Comparison of ENCODE assay signal across 1 cellular context in the genomic region with DNA sequence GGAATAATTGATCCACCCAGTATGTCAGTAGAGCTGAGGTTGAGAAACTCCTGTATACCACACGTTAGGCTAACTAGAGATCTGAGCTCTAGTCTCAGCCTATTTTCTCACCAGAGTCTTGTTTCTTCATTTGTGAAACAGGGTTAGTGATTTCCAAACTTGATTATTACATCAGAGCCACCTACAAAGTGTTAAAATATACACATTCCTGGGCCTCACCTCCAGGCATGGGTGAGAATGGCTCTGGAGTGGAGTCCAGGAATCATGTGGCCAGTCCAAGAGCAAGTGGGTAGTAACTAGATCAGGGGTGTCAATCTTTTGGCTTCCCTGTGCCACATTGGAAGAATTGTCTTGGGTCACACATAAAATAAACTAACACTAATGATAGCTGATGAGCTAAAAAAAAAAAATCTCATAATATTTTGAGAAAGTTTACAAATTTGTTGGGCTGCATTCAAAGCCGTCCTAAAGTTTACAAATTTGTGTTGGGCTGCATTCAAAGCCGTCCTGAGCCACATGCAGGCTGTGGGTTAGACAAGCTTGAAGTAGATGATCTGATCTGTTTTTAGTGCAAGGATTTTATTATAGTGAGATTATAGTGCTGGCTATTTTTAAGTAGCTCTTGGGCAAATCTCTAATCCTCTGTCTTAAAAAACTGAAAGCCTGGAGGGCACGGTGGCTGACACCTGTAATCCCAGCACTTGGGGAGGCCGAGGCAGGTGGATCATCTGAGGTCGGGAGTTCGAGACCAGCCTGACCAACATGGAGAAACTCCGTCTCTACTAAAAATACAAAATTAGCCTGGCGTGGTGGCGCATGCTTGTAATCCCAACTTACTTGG.
A peak's percentile ranks its signal among the peaks of the same experiment; 100 is the strongest.
TF ChIP-seq lines count a peak whose summit lies in the region.

No MANE protein-coding gene starts in this region.

TF ChIP-seq in HepG2, 621 proteins besides CTCF, POLR2A, EP300 and RAD21 (continued from another document and continues in another):
- TF ChIP-seq, protein P1, sequence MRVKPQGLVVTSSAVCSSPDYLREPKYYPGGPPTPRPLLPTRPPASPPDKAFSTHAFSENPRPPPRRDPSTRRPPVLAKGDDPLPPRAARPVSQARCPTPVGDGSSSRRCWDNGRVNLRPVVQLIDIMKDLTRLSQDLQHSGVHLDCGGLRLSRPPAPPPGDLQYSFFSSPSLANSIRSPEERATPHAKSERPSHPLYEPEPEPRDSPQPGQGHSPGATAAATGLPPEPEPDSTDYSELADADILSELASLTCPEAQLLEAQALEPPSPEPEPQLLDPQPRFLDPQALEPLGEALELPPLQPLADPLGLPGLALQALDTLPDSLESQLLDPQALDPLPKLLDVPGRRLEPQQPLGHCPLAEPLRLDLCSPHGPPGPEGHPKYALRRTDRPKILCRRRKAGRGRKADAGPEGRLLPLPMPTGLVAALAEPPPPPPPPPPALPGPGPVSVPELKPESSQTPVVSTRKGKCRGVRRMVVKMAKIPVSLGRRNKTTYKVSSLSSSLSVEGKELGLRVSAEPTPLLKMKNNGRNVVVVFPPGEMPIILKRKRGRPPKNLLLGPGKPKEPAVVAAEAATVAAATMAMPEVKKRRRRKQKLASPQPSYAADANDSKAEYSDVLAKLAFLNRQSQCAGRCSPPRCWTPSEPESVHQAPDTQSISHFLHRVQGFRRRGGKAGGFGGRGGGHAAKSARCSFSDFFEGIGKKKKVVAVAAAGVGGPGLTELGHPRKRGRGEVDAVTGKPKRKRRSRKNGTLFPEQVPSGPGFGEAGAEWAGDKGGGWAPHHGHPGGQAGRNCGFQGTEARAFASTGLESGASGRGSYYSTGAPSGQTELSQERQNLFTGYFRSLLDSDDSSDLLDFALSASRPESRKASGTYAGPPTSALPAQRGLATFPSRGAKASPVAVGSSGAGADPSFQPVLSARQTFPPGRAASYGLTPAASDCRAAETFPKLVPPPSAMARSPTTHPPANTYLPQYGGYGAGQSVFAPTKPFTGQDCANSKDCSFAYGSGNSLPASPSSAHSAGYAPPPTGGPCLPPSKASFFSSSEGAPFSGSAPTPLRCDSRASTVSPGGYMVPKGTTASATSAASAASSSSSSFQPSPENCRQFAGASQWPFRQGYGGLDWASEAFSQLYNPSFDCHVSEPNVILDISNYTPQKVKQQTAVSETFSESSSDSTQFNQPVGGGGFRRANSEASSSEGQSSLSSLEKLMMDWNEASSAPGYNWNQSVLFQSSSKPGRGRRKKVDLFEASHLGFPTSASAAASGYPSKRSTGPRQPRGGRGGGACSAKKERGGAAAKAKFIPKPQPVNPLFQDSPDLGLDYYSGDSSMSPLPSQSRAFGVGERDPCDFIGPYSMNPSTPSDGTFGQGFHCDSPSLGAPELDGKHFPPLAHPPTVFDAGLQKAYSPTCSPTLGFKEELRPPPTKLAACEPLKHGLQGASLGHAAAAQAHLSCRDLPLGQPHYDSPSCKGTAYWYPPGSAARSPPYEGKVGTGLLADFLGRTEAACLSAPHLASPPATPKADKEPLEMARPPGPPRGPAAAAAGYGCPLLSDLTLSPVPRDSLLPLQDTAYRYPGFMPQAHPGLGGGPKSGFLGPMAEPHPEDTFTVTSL (CRISPR knock-in tag; IDR thresholded peaks at IDR 0.05; ENCODE audit: borderline replicate concordance), result no peak
- TF ChIP-seq ZNF207 (IDR thresholded peaks at IDR 0.05; ENCODE audit: borderline replicate concordance) (no peak), KAT2B (IDR thresholded peaks at IDR 0.05; ENCODE audit: borderline replicate concordance, low read depth, low read length) (no peak), ATF3 (CRISPR knock-in tag; IDR thresholded peaks at IDR 0.05) (no peak), USF2 (IDR thresholded peaks at IDR 0.05; ENCODE audit: low read depth, low read length) (no peak), USF2 (CRISPR knock-in tag; IDR thresholded peaks at IDR 0.05; ENCODE audit: borderline replicate concordance) (0 out of 2 replicates have a peak, but pooled peaks have one; percentile 19), ZNF570 (CRISPR knock-in tag; IDR thresholded peaks at IDR 0.05; ENCODE audit: borderline replicate concordance) (no peak), POLR2AphosphoS2 (IDR thresholded peaks at IDR 0.05; ENCODE audit: low read depth, low read length) (no peak), ZNF839 (CRISPR knock-in tag; IDR thresholded peaks at IDR 0.05; ENCODE audit: borderline replicate concordance) (no peak), ZNF20 (CRISPR knock-in tag; IDR thresholded peaks at IDR 0.05) (no peak), REPIN1 (CRISPR knock-in tag; IDR thresholded peaks at IDR 0.05; ENCODE audit: borderline replicate concordance, low read depth) (no peak), ZNF101 (CRISPR knock-in tag; IDR thresholded peaks at IDR 0.05; ENCODE audit: borderline replicate concordance, low read depth) (no peak), ZNF274 (CRISPR knock-in tag; IDR thresholded peaks at IDR 0.05) (no peak), PLSCR1 (CRISPR knock-in tag; IDR thresholded peaks at IDR 0.05; ENCODE audit: borderline replicate concordance) (no peak), SMARCC2 (IDR thresholded peaks at IDR 0.05) (no peak), ZNF260 (CRISPR knock-in tag; IDR thresholded peaks at IDR 0.05; ENCODE audit: borderline replicate concordance, low read depth) (no peak), ZC3H4 (CRISPR knock-in tag; IDR thresholded peaks at IDR 0.05; ENCODE audit: borderline replicate concordance) (0 out of 2 replicates have a peak, but pooled peaks have one; percentile 64), ZNF740 (CRISPR knock-in tag; IDR thresholded peaks at IDR 0.05) (no peak), NFYC (CRISPR knock-in tag; IDR thresholded peaks at IDR 0.05) (no peak), PRDM10 (CRISPR knock-in tag; IDR thresholded peaks at IDR 0.05; ENCODE audit: low read depth) (no peak), ZNF34 (CRISPR knock-in tag; IDR thresholded peaks at IDR 0.05; ENCODE audit: borderline replicate concordance) (no peak), ZMAT5 (CRISPR knock-in tag; IDR thresholded peaks at IDR 0.05; ENCODE audit: borderline replicate concordance, low read depth) (no peak), PRPF4 (IDR thresholded peaks at IDR 0.05; ENCODE audit: low read depth, low read length, poor library complexity, severe bottlenecking) (no peak), TEAD3 (CRISPR knock-in tag; optimal IDR thresholded peaks at IDR 0.05; ENCODE audit: borderline replicate concordance) (peak; percentile 20), ZNF407 (CRISPR knock-in tag; IDR thresholded peaks at IDR 0.05; ENCODE audit: not compliant biosample characterization) (no peak), HOXA7 (CRISPR knock-in tag; IDR thresholded peaks at IDR 0.05) (no peak), ZMYM2 (CRISPR knock-in tag; IDR thresholded peaks at IDR 0.05) (peak; percentile 26; the same call in 1 of the 2 replicates), SMC3 (IDR thresholded peaks at IDR 0.05; ENCODE audit: low read length) (no peak), ZNF703 (CRISPR knock-in tag; IDR thresholded peaks at IDR 0.05; ENCODE audit: borderline replicate concordance) (no peak)
